Comparison of ENCODE assay signal across 9 cellular contexts in the genomic region with DNA sequence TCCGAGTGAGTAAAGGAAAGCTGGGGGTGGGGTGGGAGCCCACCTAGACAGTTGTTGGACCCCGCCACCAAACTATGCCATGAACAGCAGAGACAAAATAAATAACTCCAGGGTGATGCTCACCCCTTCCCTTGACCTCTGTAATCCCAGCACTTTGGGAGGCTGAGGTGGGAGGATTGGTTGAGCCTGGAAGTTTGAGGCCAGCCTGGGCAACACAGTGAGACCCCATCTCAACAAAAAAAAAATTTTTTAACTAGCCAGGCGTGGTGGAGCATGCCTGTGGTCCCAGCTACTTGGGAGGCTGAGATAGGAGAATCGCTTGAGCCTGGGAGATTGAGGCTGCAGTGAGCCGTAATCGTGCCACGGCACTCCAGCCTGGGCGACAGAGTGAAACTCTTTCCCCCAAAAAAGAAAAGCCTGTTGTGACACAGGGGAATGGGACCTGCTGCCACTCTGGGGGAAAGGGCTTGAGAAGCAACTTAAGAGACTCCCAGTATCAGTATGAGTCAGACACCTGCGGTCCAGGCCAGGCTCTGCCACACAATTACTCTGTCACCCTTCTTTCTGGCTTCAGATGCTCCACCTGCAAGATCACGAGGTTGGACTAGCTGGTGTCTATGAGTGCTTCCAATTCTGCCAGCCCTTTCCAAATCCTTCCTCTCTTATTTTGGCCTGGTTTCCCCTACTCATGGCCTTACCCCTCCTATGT. TPM values are rescaled to one million over a fixed set of nuclear protein-coding genes. Genes with fewer than 3 reads are reported as not detected.
DNase-seq lines count a peak whose midpoint lies in the region; ATAC-seq and TF ChIP-seq lines count a peak whose summit lies in the region.
"Had no signal": no experiment of that assay in that cellular context is flagged by ENCODE, and none has a peak within 500 bp of the region (broad histone marks: within the 10 kb centered on the region; RNA-seq: fewer than 3 reads in every experiment).

No MANE protein-coding gene starts in this region.

- H3K79me2 ChIP-seq in PC-3 (ENCODE audit: low read length), result no peaks in the 10 kb centered on the region
- H3K79me2 ChIP-seq in Karpas-422 (ENCODE audit: low read length), result no peaks in the 10 kb centered on the region

- intact Hi-C loops in PC-3 (cut with micrococcal nuclease), result no loop called here

- no peaks in the 10 kb centered on the region for H3F3A ChIP-seq in PC-3 (ENCODE audit: low read length, unreplicated experiment)

- H3K27ac ChIP-seq in PC-3 (ENCODE audit: low read length), result peak overlapping the region; percentile 56
- H3K27ac ChIP-seq in Karpas-422 (ENCODE audit: low read length), result no peak overlapping the region

- ATAC-seq in GM18868 (IDR thresholded peaks at IDR 0.05; ENCODE audit: unreplicated experiment) (peak; percentile 83), HG02571 (IDR thresholded peaks at IDR 0.05; ENCODE audit: unreplicated experiment) (peak; percentile 45), PC-3 (peak; percentile 71)

- H3K27me3 ChIP-seq in PC-3 (ENCODE audit: low read length), result no peaks in the 10 kb centered on the region
- no peaks in the 10 kb centered on the region for H3K27me3 ChIP-seq in Karpas-422 (ENCODE audit: low read length)

- DNase-seq in PC-3 (peak; percentile 85), kidney tubule cell (ENCODE audit: low spot score) (peak; percentile 57), activated gamma-delta T cell (lab: John Stamatoyannopoulos, UW) (no peak), NCI-H510A (lab: John Stamatoyannopoulos, UW) (no peak), SW 1271 (lab: John Stamatoyannopoulos, UW) (no peak), Karpas-422 (no peak)

- CTCF ChIA-PET in PC-3 (lab: Charles Lee), result interaction anchor here (0.6 kb wide), 1 partner anchor 9 kb away, joined by 3 read pairs; no protein-coding TSS in a partner anchor

- H3K4me2 ChIP-seq in PC-3 (ENCODE audit: low read length) (peak overlapping the region; percentile 15), Karpas-422 (ENCODE audit: low read depth, low read length, poor library complexity, severe bottlenecking) (no peak overlapping the region)

- POLR2A ChIA-PET in PC-3 (lab: Charles Lee; ENCODE audit: unreplicated experiment), result no interaction called here

- TF ChIP-seq CTCF in PC-3 (conservative IDR thresholded peaks at IDR 0.05; ENCODE audit: low read depth, low read length), result no peak

- H3K4me1 ChIP-seq in PC-3 (ENCODE audit: insufficient read depth, low read length) (peaks cover 29% of the 10 kb centered on the region), Karpas-422 (ENCODE audit: low read length) (peaks cover 14% of the 10 kb centered on the region)

- H3K9me2 ChIP-seq in PC-3 (replicated peaks; ENCODE audit: low read length), result no peaks in the 10 kb centered on the region
- no peaks in the 10 kb centered on the region for H3K9me2 ChIP-seq in Karpas-422 (replicated peaks; ENCODE audit: insufficient read depth, low read length)

- H3K36me3 ChIP-seq in PC-3 (ENCODE audit: low read depth, low read length) (no peaks in the 10 kb centered on the region), Karpas-422 (ENCODE audit: insufficient read depth, low read length) (no peaks in the 10 kb centered on the region)

- H4K20me1 ChIP-seq in PC-3 (ENCODE audit: low read length), result no peaks in the 10 kb centered on the region
- no peaks in the 10 kb centered on the region; the same call in 1 of the 2 replicates for H4K20me1 ChIP-seq in Karpas-422 (ENCODE audit: insufficient read depth, low read depth, low read length)

- H2AFZ ChIP-seq in PC-3 (ENCODE audit: low read length) (no peak overlapping the region), Karpas-422 (ENCODE audit: low read length) (no peak overlapping the region)

- no peaks in the 10 kb centered on the region for H3K9me3 ChIP-seq in PC-3 (ENCODE audit: low read length)
- H3K9me3 ChIP-seq in Karpas-422 (ENCODE audit: low read length), result no peaks in the 10 kb centered on the region

- H3K4me3 ChIP-seq in PC-3 (ENCODE audit: low read length), result no peak overlapping the region
- H3K4me3 ChIP-seq in Karpas-422 (ENCODE audit: low read length), result no peak overlapping the region

- peak overlapping the region; percentile 32; the same call in 1 of the 2 replicates for H3K9ac ChIP-seq in PC-3 (ENCODE audit: low read length)
- no peak overlapping the region for H3K9ac ChIP-seq in Karpas-422 (ENCODE audit: low read length)

- no TSS peak for BruUV-seq in PC-3 (replicated peaks; lab: Mats Ljungman, UMichigan)

RNA-seq across cellular contexts. Expression of a gene that starts 5.0 kb away (rescaled TPM):
- not detected in 2 replicates for total RNA-seq in PC-3 (2014; rRNA removed)
- not detected in 2 replicates for total RNA-seq in Karpas-422 (2014; rRNA removed; shearing (Covaris generic); ENCODE audit: low replicate concordance)
- total RNA-seq: lung microvascular endothelial cell had no signal

RNA-seq across cellular contexts. Expression of a gene that starts 20.3 kb away (rescaled TPM):
- total RNA-seq in PC-3 (2014; rRNA removed), result 67.7 and 95.0 TPM in 2 replicates
- total RNA-seq in Karpas-422 (2014; rRNA removed; shearing (Covaris generic); ENCODE audit: low replicate concordance), result 41.0 and 106 TPM in 2 replicates

RNA-seq across cellular contexts. Expression of a gene that starts 30.6 kb away (rescaled TPM):
- total RNA-seq in PC-3 (2014; rRNA removed), result 30.6 and 56.2 TPM in 2 replicates
- not detected in 2 replicates for total RNA-seq in Karpas-422 (2014; rRNA removed; shearing (Covaris generic); ENCODE audit: low replicate concordance)

RNA-seq across cellular contexts. Expression of a gene that starts 40.9 kb away (rescaled TPM):
- total RNA-seq in PC-3 (2014; rRNA removed), result 0.11 and 0.17 TPM in 2 replicates
- not detected in 2 replicates for total RNA-seq in Karpas-422 (2014; rRNA removed; shearing (Covaris generic); ENCODE audit: low replicate concordance)

Comparison
In these comparisons a context has a peak if more than half of its experiments do, and no peak if none do; other contexts are left out.
1. DNase-seq: peak in PC-3 (single experiment) and kidney tubule cell (single experiment); none in activated gamma-delta T cell (single experiment), NCI-H510A (single experiment), SW 1271 (0 of 2) and Karpas-422 (single experiment).
2. RNA of a gene that starts 30.6 kb away (total RNA-seq): 30.6 to 56.2 TPM in PC-3; not detected in Karpas-422; every median in the first group is over 10 times any median in the second.
3. Peak in every context shown above with its lines, with median percentiles within 50 percentile points of each other: ATAC-seq.